9 cellular contexts compared by ENCODE assay signal in genomic region chr11:72720806-72721205, GRCh38. TPM values are rescaled to one million over a fixed set of nuclear protein-coding genes. Genes with fewer than 3 reads are reported as not detected.
DNase-seq lines count a peak whose midpoint lies in the region; ATAC-seq and TF ChIP-seq lines count a peak whose summit lies in the region.
"Had no signal": no experiment of that assay in that cellular context is flagged by ENCODE, and none has a peak within 500 bp of the region (broad histone marks: within the 10 kb centered on the region; RNA-seq: fewer than 3 reads in every experiment).

No MANE protein-coding gene starts in this region.

- H3K4me3 ChIP-seq in kidney epithelial cell (ENCODE audit: low read depth, low read length) (peak overlapping the region; percentile 58), stomach smooth muscle (ENCODE audit: low read length in 2 of 2) (peak overlapping the region; percentile 91 to 93)

- H3K27me3 ChIP-seq in kidney epithelial cell (ENCODE audit: control insufficient read depth, insufficient read depth, low read length) (no peaks in the 10 kb centered on the region), stomach smooth muscle (ENCODE audit: control insufficient read depth in 1 of 2, insufficient read depth in 2 of 2, low read length in 2 of 2) (no peaks in the 10 kb centered on the region)

- H3K9me3 ChIP-seq in stomach smooth muscle (ENCODE audit: control insufficient read depth in 2 of 2, low read length in 2 of 2), result no peaks in the 10 kb centered on the region

- ATAC-seq in HG02870 (IDR thresholded peaks at IDR 0.05; ENCODE audit: unreplicated experiment), result no peak
- no peak for ATAC-seq in HG03521 (IDR thresholded peaks at IDR 0.05; ENCODE audit: unreplicated experiment)

- DNase-seq in DMS53 (lab: John Stamatoyannopoulos, UW) (peak; percentile 46), DMS53 treated with DMSO at 0.1 percent for 48 hours (lab: John Stamatoyannopoulos, UW; ENCODE audit: unreplicated experiment) (no peak), kidney epithelial cell (ENCODE audit: low read depth) (no peak), CD1c-positive myeloid dendritic cell (ENCODE audit: extremely low spot score) (no peak)

- H3K36me3 ChIP-seq in kidney epithelial cell (ENCODE audit: control insufficient read depth, insufficient read depth, low read length) (peaks cover 1% of the 10 kb centered on the region), stomach smooth muscle (ENCODE audit: control insufficient read depth in 2 of 2, insufficient read depth in 2 of 2, low read length in 2 of 2) (peaks cover 3% of the 10 kb centered on the region in 2 donors)

- H3K9ac ChIP-seq in stomach smooth muscle (ENCODE audit: low read length in 2 of 2), result peak overlapping the region; percentile 86 to 88

- H3K27ac ChIP-seq in angular gyrus (ENCODE audit: low read depth, low read length) (peak overlapping the region; percentile 74), stomach smooth muscle (ENCODE audit: low read length) (no peak overlapping the region)
- H3K27ac ChIP-seq: 22Rv1 had no signal

- H3K4me1 ChIP-seq in stomach smooth muscle (ENCODE audit: control insufficient read depth, insufficient read depth, low read length), result peaks cover 61% of the 10 kb centered on the region

- TF ChIP-seq CTCF in kidney epithelial cell (IDR thresholded peaks at IDR 0.05; ENCODE audit: insufficient read depth, low read length, poor library complexity, severe bottlenecking), result no peak

RNA-seq across cellular contexts. Expression of gene ARAP1, which starts 31.4 kb away (rescaled TPM):
- 92.3 and 97.1 TPM in 2 replicates for total RNA-seq in kidney epithelial cell

RNA-seq across cellular contexts. Expression of gene PDE2A, which starts 46.6 kb away (rescaled TPM):
- 4.3 and 6.0 TPM in 2 replicates for total RNA-seq in kidney epithelial cell
